29 cellular contexts compared by ENCODE assay signal in genomic region chr21:44420416-44421205, GRCh38. TPM values are rescaled to one million over a fixed set of nuclear protein-coding genes. Genes with fewer than 3 reads are reported as not detected.
DNase-seq lines count a peak whose midpoint lies in the region; ATAC-seq and TF ChIP-seq lines count a peak whose summit lies in the region.
"Had no signal": no experiment of that assay in that cellular context is flagged by ENCODE, and none has a peak within 500 bp of the region (broad histone marks: within the 10 kb centered on the region; RNA-seq: fewer than 3 reads in every experiment).

No MANE protein-coding gene starts in this region.

- peak; percentile 20 for DNase-seq in cardiac septum (ENCODE audit: low spot score)
- no peak for DNase-seq in left cardiac atrium
- peak; percentile 68 for DNase-seq in chondrocyte (ENCODE audit: low spot score)
- DNase-seq in mesenteric fat pad (ENCODE audit: low spot score) = peak; percentile 55
- peak; percentile 40 for DNase-seq in upper lobe of right lung
- no peak for DNase-seq in NCI-H510A treated with DMSO at 0.1 percent for 48 hours (lab: John Stamatoyannopoulos, UW)
- no peak for DNase-seq in neuronal stem cell (ENCODE audit: low spot score)
- DNase-seq: activated B cell treated with CpG ODN at 0.5 μM for 24 hours; activated naive CD4-positive, alpha-beta T cell treated with anti-CD3 and anti-CD28 coated beads, Interleukin-2, amount 50 U/mL, for 16 hours; activated T-cell treated with anti-CD3 and anti-CD28 coated beads, Interleukin-2, amount 50 U/mL, for 72 hours; amygdala; DMS153; effector CD4-positive, alpha-beta T cell; H7; KG1; naive B cell; NCI-H1105 treated with DMSO at 0.1 percent for 48 hours; NCI-H187 treated with DMSO at 0.1 percent for 48 hours; NCI-H2171; nucleus accumbens; RPMI8226; stimulated activated naive CD4-positive, alpha-beta T cell had no signal

- H3K4me1 Mint-ChIP-seq in chondrocyte (ENCODE audit: low read depth) = no peaks in the 10 kb centered on the region
- H3K4me1 Mint-ChIP-seq: mesothelial cell of epicardium had no signal

- H3K23ac ChIP-seq in neuronal stem cell (ENCODE audit: low read depth, low read length, poor library complexity) = no peak overlapping the region

- no peak overlapping the region for H2AK5ac ChIP-seq in neuronal stem cell (ENCODE audit: low read depth, low read length)

- no peaks in the 10 kb centered on the region for H3K36me3 ChIP-seq in upper lobe of right lung
- H3K36me3 ChIP-seq in neuronal stem cell (replicated peaks in 1 of 2; ENCODE audit: control insufficient read depth in 2 of 2, insufficient read depth in 2 of 2, low read length in 2 of 2) = no peaks in the 10 kb centered on the region
- H3K36me3 ChIP-seq: thoracic aorta had no signal

- no peak for TF ChIP-seq CTCF in chondrocyte (IDR thresholded peaks at IDR 0.05)
- no peak for TF ChIP-seq CTCF in upper lobe of right lung (IDR thresholded peaks at IDR 0.05)

- no peak overlapping the region for H3K4me2 ChIP-seq in neuronal stem cell (ENCODE audit: insufficient read depth, low read length, poor library complexity, severe bottlenecking)

- intact Hi-C loops in cardiac septum (cut with DNase I) = no loop called here
- intact Hi-C loops in left cardiac atrium (cut with DNase I) = no loop called here
- intact Hi-C loops in upper lobe of right lung (cut with DNase I) = no loop called here

- no CpG with 5 or more reads among the region's 14 CpGs for WGBS in neuronal stem cell (ENCODE audit: extremely low coverage in 2 of 2, insufficient read length in 2 of 2, insufficient replicate concordance in 1 of 2), 2 donors

- H3K27me3 Mint-ChIP-seq in chondrocyte (ENCODE audit: low read depth) = peaks cover 8% of the 10 kb centered on the region
- H3K27me3 Mint-ChIP-seq: activated B cell treated with CpG ODN at 0.5 μM for 24 hours, naive B cell had no signal

- H3K27ac Mint-ChIP-seq in chondrocyte (ENCODE audit: unreplicated experiment) = no peak overlapping the region
- H3K27ac Mint-ChIP-seq: activated B cell treated with CpG ODN at 0.5 μM for 24 hours; activated T-cell treated with anti-CD3 and anti-CD28 coated beads, Interleukin-2, amount 50 U/mL, for 72 hours; mesothelial cell of epicardium had no signal

- no peaks in the 10 kb centered on the region for H3K9me3 ChIP-seq in upper lobe of right lung
- H3K9me3 ChIP-seq in neuronal stem cell (replicated peaks in 1 of 2; ENCODE audit: control insufficient read depth in 2 of 2, insufficient read depth in 1 of 2, low read depth in 1 of 2, low read length in 2 of 2) = peaks cover 10 to 19% of the 10 kb centered on the region in 2 donors
- H3K9me3 ChIP-seq: thoracic aorta had no signal

- H2BK5ac ChIP-seq in neuronal stem cell (ENCODE audit: low read length) = no peak overlapping the region

- H3K9me3 Mint-ChIP-seq in chondrocyte (ENCODE audit: low read depth) = peaks cover 3% of the 10 kb centered on the region
- H3K9me3 Mint-ChIP-seq: activated B cell treated with CpG ODN at 0.5 μM for 24 hours had no signal

- H3K4ac ChIP-seq in neuronal stem cell (ENCODE audit: low read length) = no peak overlapping the region

- no peak overlapping the region for H3K4me3 ChIP-seq in upper lobe of right lung
- no peak overlapping the region for H3K4me3 ChIP-seq in neuronal stem cell (ENCODE audit: low read length in 2 of 2)
- H3K4me3 ChIP-seq: SK-N-MC, skin epidermis, thoracic aorta had no signal

- H2BK120ac ChIP-seq in neuronal stem cell (ENCODE audit: low read depth, low read length) = no peak overlapping the region

- no peak overlapping the region for H4K8ac ChIP-seq in neuronal stem cell (ENCODE audit: low read depth, low read length)

- H3K4me1 ChIP-seq in upper lobe of right lung (no peaks in the 10 kb centered on the region), neuronal stem cell (ENCODE audit: control insufficient read depth in 2 of 2, insufficient read depth in 1 of 2, low read depth in 1 of 2, low read length in 2 of 2) (peaks cover 0 to 6% of the 10 kb centered on the region in 2 donors)

- no peak overlapping the region for H3K18ac ChIP-seq in neuronal stem cell (ENCODE audit: low read length)

- no peak overlapping the region for H3K14ac ChIP-seq in neuronal stem cell (ENCODE audit: low read length)

- no peaks in the 10 kb centered on the region for H3K27me3 ChIP-seq in upper lobe of right lung
- peaks cover 0 to 16% (median 0%) of the 10 kb centered on the region in 3 experiments for H3K27me3 ChIP-seq in neuronal stem cell (ENCODE audit: control insufficient read depth in 3 of 3, insufficient read depth in 3 of 3, low read depth in 1 of 3, low read length in 3 of 3)

- ATAC-seq in left cardiac atrium (no peak), upper lobe of right lung (no peak)
- ATAC-seq: activated T-cell treated with anti-CD3 and anti-CD28 coated beads, Interleukin-2, amount 50 U/mL, for 72 hours; left lobe of liver had no signal

- H3K9ac ChIP-seq in neuronal stem cell (ENCODE audit: low read depth, low read length, poor library complexity) = no peak overlapping the region

- no peak overlapping the region for H2AFZ ChIP-seq in neuronal stem cell (ENCODE audit: low read length)

- H3K36me3 Mint-ChIP-seq in chondrocyte (ENCODE audit: low read depth) = no peaks in the 10 kb centered on the region
- H3K36me3 Mint-ChIP-seq: mesothelial cell of epicardium had no signal

- H3K79me1 ChIP-seq in neuronal stem cell (ENCODE audit: low read depth, low read length) = no peaks in the 10 kb centered on the region

- H3K27ac ChIP-seq in upper lobe of right lung (no peak overlapping the region), neuronal stem cell (replicated peaks; ENCODE audit: low read length) (no peak overlapping the region)
- H3K27ac ChIP-seq: epithelial cell of prostate, SK-N-MC, skin epidermis, thoracic aorta had no signal

- no peak overlapping the region for H2BK12ac ChIP-seq in neuronal stem cell (ENCODE audit: low read length)

- H4K91ac ChIP-seq in neuronal stem cell (ENCODE audit: low read depth, low read length, poor library complexity) = no peak overlapping the region

- H2BK15ac ChIP-seq in neuronal stem cell (ENCODE audit: low read length) = no peak overlapping the region

- H3K4me3 Mint-ChIP-seq in chondrocyte (ENCODE audit: unreplicated experiment) = no peak overlapping the region
- H3K4me3 Mint-ChIP-seq: activated B cell treated with CpG ODN at 0.5 μM for 24 hours; activated T-cell treated with anti-CD3 and anti-CD28 coated beads, Interleukin-2, amount 50 U/mL, for 72 hours; mesothelial cell of epicardium; naive B cell had no signal

RNA-seq across cellular contexts. Expression of gene LRRC3, which starts 34.7 kb away (rescaled TPM):
- total RNA-seq in cardiac septum = 2.9 TPM
- 1 to 10 TPM; 1.4 to 2.5 TPM for total RNA-seq in left cardiac atrium
- 3.3 to 8.0 TPM (median 7.4 TPM) in 3 replicates for total RNA-seq in chondrocyte
- total RNA-seq in mesenteric fat pad = 3.8 TPM
- total RNA-seq in upper lobe of right lung = 3.6 TPM
- 4.0 TPM for polyA plus RNA-seq in neuronal stem cell (2013, experiment 1 of 2)
- polyA plus RNA-seq in neuronal stem cell (2013, experiment 2 of 2) = 3.9 TPM
- total RNA-seq: MCF 10A had no signal

Comparison
In these comparisons a context has a peak if more than half of its experiments do, and no peak if none do; other contexts are left out.
1. DNase-seq: peak in cardiac septum (single experiment), chondrocyte (single experiment), mesenteric fat pad (single experiment) and upper lobe of right lung (single experiment); none in left cardiac atrium (single experiment), NCI-H510A treated with DMSO at 0.1 percent for 48 hours (single experiment) and neuronal stem cell (single experiment).